In genomic region chr17:40340327-40340726, GRCh38 we compare ENCODE assay signal across 9 cellular contexts. TPM values are rescaled to one million over a fixed set of nuclear protein-coding genes. Genes with fewer than 3 reads are reported as not detected.
A peak's percentile ranks its signal among the peaks of the same experiment; 100 is the strongest.
DNase-seq lines count a peak whose midpoint lies in the region; ATAC-seq and TF ChIP-seq lines count a peak whose summit lies in the region.
"Had no signal": no experiment of that assay in that cellular context is flagged by ENCODE, and none has a peak within 500 bp of the region (broad histone marks: within the 10 kb centered on the region; RNA-seq: fewer than 3 reads in every experiment).

No MANE protein-coding gene starts in this region.

- H3K4me3 Mint-ChIP-seq in activated naive CD4-positive, alpha-beta T cell treated with anti-CD3 and anti-CD28 coated beads, Interleukin-2, amount 10 ng/mL, durations not matched to agents 7 days and 5 days: no peak overlapping the region
- no peak overlapping the region for H3K4me3 Mint-ChIP-seq in activated naive CD8-positive, alpha-beta T cell treated with anti-CD3 and anti-CD28 coated beads, Interleukin-2, amount 10 ng/mL, durations not matched to agents 7 days and 5 days

- in situ Hi-C loops in transverse colon (cut with MboI; ENCODE audit: low pct_ligation_motif_present in 1 of 4, low pct_unique_long_range_greater_than_20kb in 1 of 4, low sequenced_read_pairs in 3 of 4): no loop called here

- intact Hi-C loops in transverse colon (cut with DNase I; ENCODE audit: low total_unique reads): no loop called here

- no peaks in the 10 kb centered on the region for H3K9me3 ChIP-seq in mucosa of stomach (ENCODE audit: control insufficient read depth, low read length)
- no peaks in the 10 kb centered on the region for H3K9me3 ChIP-seq in transverse colon

- TF ChIP-seq EP300 in transverse colon (IDR thresholded peaks at IDR 0.05; ENCODE audit: low read depth): no peak

- H3K27me3 Mint-ChIP-seq in activated naive CD4-positive, alpha-beta T cell treated with anti-CD3 and anti-CD28 coated beads, Interleukin-2, amount 10 ng/mL, durations not matched to agents 7 days and 5 days: no peaks in the 10 kb centered on the region
- no peaks in the 10 kb centered on the region for H3K27me3 Mint-ChIP-seq in activated naive CD8-positive, alpha-beta T cell treated with anti-CD3 and anti-CD28 coated beads, Interleukin-2, amount 10 ng/mL, durations not matched to agents 7 days and 5 days

- peaks cover 46% of the 10 kb centered on the region for H3K36me3 Mint-ChIP-seq in activated naive CD4-positive, alpha-beta T cell treated with anti-CD3 and anti-CD28 coated beads, Interleukin-2, amount 10 ng/mL, durations not matched to agents 7 days and 5 days
- H3K36me3 Mint-ChIP-seq in activated naive CD8-positive, alpha-beta T cell treated with anti-CD3 and anti-CD28 coated beads, Interleukin-2, amount 10 ng/mL, durations not matched to agents 7 days and 5 days: peaks cover 40% of the 10 kb centered on the region

- peaks cover 5% of the 10 kb centered on the region for H3K9me3 Mint-ChIP-seq in activated naive CD4-positive, alpha-beta T cell treated with anti-CD3 and anti-CD28 coated beads, Interleukin-2, amount 10 ng/mL, durations not matched to agents 7 days and 5 days
- peaks cover 1% of the 10 kb centered on the region for H3K9me3 Mint-ChIP-seq in activated naive CD8-positive, alpha-beta T cell treated with anti-CD3 and anti-CD28 coated beads, Interleukin-2, amount 10 ng/mL, durations not matched to agents 7 days and 5 days

- TF ChIP-seq POLR2A in transverse colon (IDR thresholded peaks at IDR 0.05): no peak

- H3K9ac ChIP-seq in mucosa of stomach (ENCODE audit: low read length): no peak overlapping the region

- no peak for TF ChIP-seq CTCF in transverse colon (IDR thresholded peaks at IDR 0.05)

- POLR2A ChIA-PET in activated naive CD8-positive, alpha-beta T cell treated with anti-CD3 and anti-CD28 coated beads, Interleukin-2, amount 10 ng/mL, durations not matched to agents 7 days and 5 days (lab: Charles Lee): interaction anchor here (8.7 kb wide), 1 partner anchor 15 kb away, joined by 170 read pairs; no protein-coding TSS in a partner anchor

- H3K4me3 ChIP-seq in mucosa of stomach (ENCODE audit: low read length) (peak overlapping the region; percentile 5), transverse colon (no peak overlapping the region)

- no peak for DNase-seq in activated naive CD4-positive, alpha-beta T cell treated with anti-CD3 and anti-CD28 coated beads, Interleukin-2, amount 10 ng/mL, durations not matched to agents 7 days and 5 days
- DNase-seq in activated naive CD4-positive, alpha-beta T cell (lab: John Stamatoyannopoulos, UW): no peak
- DNase-seq in activated naive CD8-positive, alpha-beta T cell treated with anti-CD3 and anti-CD28 coated beads, Interleukin-2, amount 10 ng/mL, durations not matched to agents 7 days and 5 days: no peak
- DNase-seq in transverse colon (no peak), NCI-H524 (lab: John Stamatoyannopoulos, UW) (no peak)

- H3K27ac ChIP-seq in transverse colon: peak overlapping the region; percentile 94 to 95 (median 95)

- H3K27me3 ChIP-seq in mucosa of stomach (ENCODE audit: control insufficient read depth, insufficient read depth, low read length): no peaks in the 10 kb centered on the region
- H3K27me3 ChIP-seq in transverse colon: no peaks in the 10 kb centered on the region

- H3K4me1 ChIP-seq in mucosa of stomach (ENCODE audit: control insufficient read depth, insufficient read depth, low read length) (peaks cover 46% of the 10 kb centered on the region), transverse colon (peaks cover 18 to 63% (median 38%) of the 10 kb centered on the region in 4 donors)

- CTCF ChIA-PET in activated naive CD4-positive, alpha-beta T cell treated with anti-CD3 and anti-CD28 coated beads, Interleukin-2, amount 10 ng/mL, durations not matched to agents 7 days and 5 days (lab: Charles Lee): interaction anchor here (1.0 to 2.9 kb wide), 9 partner anchors 14 to 36 kb away, joined by 3 to 20 read pairs (median 4); no protein-coding TSS in a partner anchor

- WGBS in transverse colon (ENCODE audit: low coverage in 1 of 2), 2 donors: 100% methylated on average over 1 of the region's 1 CpG

- peak overlapping the region; percentile 88 for H3K27ac Mint-ChIP-seq in activated naive CD4-positive, alpha-beta T cell treated with anti-CD3 and anti-CD28 coated beads, Interleukin-2, amount 10 ng/mL, durations not matched to agents 7 days and 5 days
- peak overlapping the region; percentile 87 for H3K27ac Mint-ChIP-seq in activated naive CD8-positive, alpha-beta T cell treated with anti-CD3 and anti-CD28 coated beads, Interleukin-2, amount 10 ng/mL, durations not matched to agents 7 days and 5 days

- H3K36me3 ChIP-seq in mucosa of stomach (ENCODE audit: control insufficient read depth, insufficient read depth, low read length) (no peaks in the 10 kb centered on the region), transverse colon (no peaks in the 10 kb centered on the region)

- peaks cover 75% of the 10 kb centered on the region for H3K4me1 Mint-ChIP-seq in activated naive CD4-positive, alpha-beta T cell treated with anti-CD3 and anti-CD28 coated beads, Interleukin-2, amount 10 ng/mL, durations not matched to agents 7 days and 5 days
- H3K4me1 Mint-ChIP-seq in activated naive CD8-positive, alpha-beta T cell treated with anti-CD3 and anti-CD28 coated beads, Interleukin-2, amount 10 ng/mL, durations not matched to agents 7 days and 5 days: peaks cover 62% of the 10 kb centered on the region

- ATAC-seq in activated naive CD8-positive, alpha-beta T cell treated with anti-CD3 and anti-CD28 coated beads, Interleukin-2, amount 10 ng/mL, durations not matched to agents 7 days and 5 days (ENCODE audit: low read depth): no peak
- no peak for ATAC-seq in HG03521 (IDR thresholded peaks at IDR 0.05; ENCODE audit: unreplicated experiment)
- ATAC-seq in HG03025 (IDR thresholded peaks at IDR 0.05; ENCODE audit: low FRiP score, unreplicated experiment): no peak

RNA-seq across cellular contexts. Expression of gene GJD3, which starts 24.2 kb away (rescaled TPM):
- under 1 TPM in 1 of 2 experiments, not detected in 1; 0.48 TPM for total RNA-seq in activated naive CD8-positive, alpha-beta T cell treated with anti-CD3 and anti-CD28 coated beads, Interleukin-2, amount 10 ng/mL, durations not matched to agents 7 days and 5 days
- not detected for total RNA-seq in transverse colon
- total RNA-seq: urinary bladder had no signal

RNA-seq across cellular contexts. Expression of gene RARA, which starts 31.3 kb away (rescaled TPM):
- 10 to 100 TPM; 51.7 to 53.6 TPM for total RNA-seq in activated naive CD8-positive, alpha-beta T cell treated with anti-CD3 and anti-CD28 coated beads, Interleukin-2, amount 10 ng/mL, durations not matched to agents 7 days and 5 days
- 100 to 1,000 TPM in 1 of 4 donors, 10 to 100 TPM in 3; 23.5 to 110 (median 49.1) TPM for total RNA-seq in transverse colon

RNA-seq across cellular contexts. Expression of gene CDC6, which starts 52.6 kb away (rescaled TPM):
- total RNA-seq in activated naive CD8-positive, alpha-beta T cell treated with anti-CD3 and anti-CD28 coated beads, Interleukin-2, amount 10 ng/mL, durations not matched to agents 7 days and 5 days: 10 to 100 TPM; 67.9 to 75.2 TPM
- 1 to 10 TPM in 3 of 4 donors, not detected in 1; 1.6 to 3.2 (median 2.4) TPM for total RNA-seq in transverse colon

Comparison
In these comparisons a context has a peak if more than half of its experiments do, and no peak if none do; other contexts are left out.
1. RNA of gene CDC6, which starts 52.6 kb away (total RNA-seq): 67.9 to 75.2 TPM in activated naive CD8-positive, alpha-beta T cell treated with anti-CD3 and anti-CD28 coated beads, Interleukin-2, amount 10 ng/mL, durations not matched to agents 7 days and 5 days; 1.6 to 3.2 TPM in transverse colon; every median in the first group is over 10 times any median in the second.